Comparison of ENCODE assay signal across 13 cellular contexts in the genomic region with DNA sequence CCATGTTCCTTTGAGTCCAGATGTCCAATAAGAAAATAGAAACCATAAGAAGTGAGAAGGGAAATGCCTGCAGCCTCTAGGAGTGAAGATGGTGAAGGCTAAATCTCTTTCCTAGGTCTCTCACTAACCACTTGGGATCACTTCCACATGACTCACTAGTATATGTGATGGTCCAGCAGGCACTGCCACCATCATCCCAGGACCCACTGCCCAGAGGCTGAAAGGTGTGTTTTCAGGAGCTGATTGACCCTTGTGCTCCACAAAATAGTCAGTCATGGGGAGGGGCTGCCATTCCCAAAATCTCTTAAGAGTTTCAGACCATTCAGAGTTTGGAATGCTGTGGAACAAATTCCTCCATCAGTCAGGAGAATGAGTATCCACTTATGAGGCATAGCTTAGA. TPM values are rescaled to one million over a fixed set of nuclear protein-coding genes. Genes with fewer than 3 reads are reported as not detected.
DNase-seq lines count a peak whose midpoint lies in the region; ATAC-seq and TF ChIP-seq lines count a peak whose summit lies in the region.
"Had no signal": no experiment of that assay in that cellular context is flagged by ENCODE, and none has a peak within 500 bp of the region (broad histone marks: within the 10 kb centered on the region; RNA-seq: fewer than 3 reads in every experiment).

No MANE protein-coding gene starts in this region.

- CTCF ChIA-PET in CD4-positive, alpha-beta memory T cell (lab: Charles Lee; ENCODE audit: partially characterized antibody) = interaction anchor here (1.5 to 2.5 kb wide), 2 partner anchors 23 to 70 kb away, joined by 3 to 8 read pairs; a partner anchor contains a TSS
- CTCF ChIA-PET in PC-9 (lab: Charles Lee) = no interaction called here
- CTCF ChIA-PET in naive thymus-derived CD4-positive, alpha-beta T cell (lab: Charles Lee) = interaction anchor here (0.6 to 1.8 kb wide), 4 partner anchors 10 to 423 kb away, joined by 3 to 6 read pairs (median 3); no protein-coding TSS in a partner anchor

- H3F3A ChIP-seq in PC-9 (ENCODE audit: insufficient read depth, low read depth) (peaks cover 67% of the 10 kb centered on the region), GM23338 (replicated peaks; ENCODE audit: low read depth) (no peaks in the 10 kb centered on the region)

- intact Hi-C loops in CD4-positive, alpha-beta memory T cell (cut with micrococcal nuclease) = no loop called here
- intact Hi-C loops in PC-9 (cut with micrococcal nuclease; ENCODE audit: unreplicated experiment) = no loop called here
- intact Hi-C loops in naive thymus-derived CD4-positive, alpha-beta T cell (cut with micrococcal nuclease) = no loop called here

- H3K9me2 ChIP-seq in PC-9 (ENCODE audit: insufficient read depth) (no peaks in the 10 kb centered on the region), GM23338 (ENCODE audit: insufficient read depth) (no peaks in the 10 kb centered on the region)

- no peaks in the 10 kb centered on the region for H3K27me3 ChIP-seq in CD4-positive, alpha-beta memory T cell (ENCODE audit: insufficient read depth, low read length)
- H3K27me3 ChIP-seq in PC-9 (ENCODE audit: insufficient read depth, low read depth) = no peaks in the 10 kb centered on the region
- no peaks in the 10 kb centered on the region for H3K27me3 ChIP-seq in naive thymus-derived CD4-positive, alpha-beta T cell (ENCODE audit: control insufficient read depth in 2 of 2, insufficient read depth in 2 of 2, low read length in 2 of 2)
- no peaks in the 10 kb centered on the region for H3K27me3 ChIP-seq in GM23338 (ENCODE audit: insufficient read depth)

- H3K4me2 ChIP-seq in PC-9 = peak overlapping the region; percentile 72
- no peak overlapping the region for H3K4me2 ChIP-seq in GM23338

- in situ Hi-C loops in ACHN (cut with HindIII; ENCODE audit: low pct_ligation_motif_present, low pct_unique_long_range_greater_than_20kb, low sequenced_read_pairs) = no loop called here

- no peaks in the 10 kb centered on the region for H3K36me3 Mint-ChIP-seq in CD4-positive, alpha-beta memory T cell
- peaks cover 0 to 4% (median 0%) of the 10 kb centered on the region in 5 donors for H3K36me3 Mint-ChIP-seq in naive thymus-derived CD4-positive, alpha-beta T cell
- no peaks in the 10 kb centered on the region for H3K36me3 Mint-ChIP-seq in nephron progenitor cell (ENCODE audit: low read depth)
- H3K36me3 Mint-ChIP-seq in GM23338 (ENCODE audit: low read depth) = no peaks in the 10 kb centered on the region

- peak; percentile 30 for DNase-seq in ACHN
- DNase-seq in CD4-positive, alpha-beta memory T cell = no peak
- no peak for DNase-seq in PC-9
- no peak for DNase-seq in naive thymus-derived CD4-positive, alpha-beta T cell
- no peak for DNase-seq in activated gamma-delta T cell (lab: John Stamatoyannopoulos, UW)
- DNase-seq in nephron progenitor cell = no peak
- DNase-seq in GM23338 (ENCODE audit: low spot score) = no peak
- DNase-seq in foreskin fibroblast = no peak
- DNase-seq: 8988T had no signal

- H3K4me3 Mint-ChIP-seq in CD4-positive, alpha-beta memory T cell = peak overlapping the region in 1 of 8 donors; percentile 41
- H3K4me3 Mint-ChIP-seq in naive thymus-derived CD4-positive, alpha-beta T cell = no peak overlapping the region
- H3K4me3 Mint-ChIP-seq in nephron progenitor cell = no peak overlapping the region
- no peak overlapping the region for H3K4me3 Mint-ChIP-seq in GM23338

- H3K27ac Mint-ChIP-seq in CD4-positive, alpha-beta memory T cell = peak overlapping the region in 5 of 7 donors; percentile 41 to 83 (median 65)
- H3K27ac Mint-ChIP-seq in naive thymus-derived CD4-positive, alpha-beta T cell = peak overlapping the region in 6 of 9 donors; percentile 23 to 99 (median 70)
- no peak overlapping the region for H3K27ac Mint-ChIP-seq in nephron progenitor cell
- H3K27ac Mint-ChIP-seq in GM23338 = no peak overlapping the region

- H3K36me3 ChIP-seq in CD4-positive, alpha-beta memory T cell (ENCODE audit: insufficient read depth, low read length) = no peaks in the 10 kb centered on the region
- H3K36me3 ChIP-seq in PC-9 (ENCODE audit: low read depth) (no peaks in the 10 kb centered on the region), GM23338 (ENCODE audit: insufficient read depth) (no peaks in the 10 kb centered on the region)
- H3K36me3 ChIP-seq in naive thymus-derived CD4-positive, alpha-beta T cell (ENCODE audit: control insufficient read depth in 2 of 3, insufficient read depth in 3 of 3, low read length in 3 of 3) = no peaks in the 10 kb centered on the region
- H3K36me3 ChIP-seq: HAP-1 had no signal

- POLR2A ChIA-PET in CD4-positive, alpha-beta memory T cell (lab: Charles Lee; ENCODE audit: partially characterized antibody) = interaction anchor here (0.7 to 8.2 kb wide), 5 partner anchors 9 to 78 kb away, joined by 3 to 82 read pairs (median 7); no protein-coding TSS in a partner anchor
- POLR2A ChIA-PET in PC-9 (lab: Charles Lee; ENCODE audit: unreplicated experiment) = no interaction called here
- POLR2A ChIA-PET in naive thymus-derived CD4-positive, alpha-beta T cell (lab: Charles Lee) = interaction anchor here (0.8 to 2.0 kb wide), 6 partner anchors 12 to 384 kb away, joined by 3 to 8 read pairs (median 4); a partner anchor contains a TSS

- no peak overlapping the region for H3K27ac ChIP-seq in CD4-positive, alpha-beta memory T cell (ENCODE audit: low read depth, low read length)
- peak overlapping the region; percentile 91 for H3K27ac ChIP-seq in PC-9
- no peak overlapping the region for H3K27ac ChIP-seq in naive thymus-derived CD4-positive, alpha-beta T cell (ENCODE audit: low read depth, low read length)
- no peak overlapping the region for H3K27ac ChIP-seq in GM23338 (ENCODE audit: low read depth)
- H3K27ac ChIP-seq: C4-2B had no signal

- H3K79me2 ChIP-seq in PC-9 (ENCODE audit: low read depth) = peaks cover 95% of the 10 kb centered on the region
- no peaks in the 10 kb centered on the region for H3K79me2 ChIP-seq in GM23338 (replicated peaks; ENCODE audit: insufficient read depth)

- H3K27me3 Mint-ChIP-seq in CD4-positive, alpha-beta memory T cell = no peaks in the 10 kb centered on the region
- peaks cover 0 to 9% (median 0%) of the 10 kb centered on the region in 5 donors for H3K27me3 Mint-ChIP-seq in naive thymus-derived CD4-positive, alpha-beta T cell
- H3K27me3 Mint-ChIP-seq in nephron progenitor cell (ENCODE audit: low read depth, poor library complexity) (peaks cover 2% of the 10 kb centered on the region), GM23338 (ENCODE audit: insufficient read depth, low read depth, poor library complexity) (no peaks in the 10 kb centered on the region)

- H3K4me1 Mint-ChIP-seq in CD4-positive, alpha-beta memory T cell = peaks cover 37 to 81% (median 50%) of the 10 kb centered on the region in 4 donors
- peaks cover 23 to 88% (median 72%) of the 10 kb centered on the region in 7 donors for H3K4me1 Mint-ChIP-seq in naive thymus-derived CD4-positive, alpha-beta T cell
- H3K4me1 Mint-ChIP-seq in nephron progenitor cell = peaks cover 25% of the 10 kb centered on the region
- H3K4me1 Mint-ChIP-seq in GM23338 = peaks cover 13% of the 10 kb centered on the region

- no TSS peak for BruUV-seq in PC-9 (replicated peaks; lab: Mats Ljungman, UMichigan)

- no peaks in the 10 kb centered on the region for H3K9me3 ChIP-seq in CD4-positive, alpha-beta memory T cell (ENCODE audit: control insufficient read depth in 1 of 2, low read length in 2 of 2)
- no peaks in the 10 kb centered on the region for H3K9me3 ChIP-seq in PC-9 (ENCODE audit: insufficient read depth, low read depth)
- H3K9me3 ChIP-seq in naive thymus-derived CD4-positive, alpha-beta T cell (ENCODE audit: control insufficient read depth in 2 of 3, low read length in 3 of 3) = no peaks in the 10 kb centered on the region
- H3K9me3 ChIP-seq: HAP-1 had no signal

- H3K4me3 ChIP-seq in CD4-positive, alpha-beta memory T cell (ENCODE audit: low read length in 2 of 2) = no peak overlapping the region
- H3K4me3 ChIP-seq in PC-9 (no peak overlapping the region), GM23338 (no peak overlapping the region), foreskin fibroblast (ENCODE audit: low read depth in 1 of 2, low read length in 2 of 2) (no peak overlapping the region)
- H3K4me3 ChIP-seq in naive thymus-derived CD4-positive, alpha-beta T cell (ENCODE audit: low read length) = no peak overlapping the region
- H3K4me3 ChIP-seq: GM12878, HAP-1 had no signal

- H4K20me1 ChIP-seq in PC-9 (ENCODE audit: insufficient read depth) = no peaks in the 10 kb centered on the region
- H4K20me1 ChIP-seq in GM23338 (replicated peaks; ENCODE audit: insufficient read depth) = no peaks in the 10 kb centered on the region

- ATAC-seq in naive thymus-derived CD4-positive, alpha-beta T cell = no peak
- ATAC-seq in GM23338 = no peak
- ATAC-seq: GM12878, HepG2 had no signal

- H3K9me3 Mint-ChIP-seq in CD4-positive, alpha-beta memory T cell = no peaks in the 10 kb centered on the region
- no peaks in the 10 kb centered on the region for H3K9me3 Mint-ChIP-seq in naive thymus-derived CD4-positive, alpha-beta T cell
- H3K9me3 Mint-ChIP-seq in nephron progenitor cell (no peaks in the 10 kb centered on the region), GM23338 (no peaks in the 10 kb centered on the region)

- peaks cover 58% of the 10 kb centered on the region for H3K4me1 ChIP-seq in CD4-positive, alpha-beta memory T cell (ENCODE audit: insufficient read depth, low read length)
- H3K4me1 ChIP-seq in PC-9 (replicated peaks; ENCODE audit: insufficient read depth) (peaks cover 61% of the 10 kb centered on the region), GM23338 (ENCODE audit: insufficient read depth) (no peaks in the 10 kb centered on the region)
- peaks cover 26 to 44% of the 10 kb centered on the region in 2 donors for H3K4me1 ChIP-seq in naive thymus-derived CD4-positive, alpha-beta T cell (ENCODE audit: control insufficient read depth in 2 of 2, insufficient read depth in 2 of 2, low read length in 2 of 2)
- H3K4me1 ChIP-seq: HAP-1 had no signal

- no peak for TF ChIP-seq CTCF in PC-9 (conservative IDR thresholded peaks at IDR 0.05)
- TF ChIP-seq CTCF in nephron progenitor cell (IDR thresholded peaks at IDR 0.05) = no peak
- no peak for TF ChIP-seq CTCF in GM23338 (conservative IDR thresholded peaks at IDR 0.05; ENCODE audit: low read depth in 2 of 2)
- TF ChIP-seq CTCF in foreskin fibroblast (IDR thresholded peaks at IDR 0.05; ENCODE audit: low read depth, low read length) = no peak

- H2AFZ ChIP-seq in PC-9 (no peak overlapping the region), GM23338 (no peak overlapping the region)

TF ChIP-seq in GM23338, 12 proteins besides CTCF, POLR2A, EP300 and RAD21 (continues in another document):
- TF ChIP-seq ZNF331 (CRISPR knock-in tag; IDR thresholded peaks at IDR 0.05; ENCODE audit: low read depth) = no peak
- TF ChIP-seq CREB1 (CRISPR knock-in tag; IDR thresholded peaks at IDR 0.05; ENCODE audit: low read depth) = no peak

RNA-seq across cellular contexts. Expression of a gene that starts 22.9 kb away (rescaled TPM):
- total RNA-seq in CD4-positive, alpha-beta memory T cell = 10 to 100 TPM; 26.6 to 30.9 TPM
- polyA plus RNA-seq in CD4-positive, alpha-beta memory T cell = 10 to 100 TPM in 1 of 2 donors, 1 to 10 TPM in 1; 6.7 to 13.9 TPM
- total RNA-seq in PC-9 (2021) = 80.3 and 81.9 TPM in 2 replicates
- 10 to 100 TPM; 10.4 to 49.8 (median 43.2) TPM for total RNA-seq in naive thymus-derived CD4-positive, alpha-beta T cell
- polyA plus RNA-seq in naive thymus-derived CD4-positive, alpha-beta T cell = 10 to 100 TPM; 10.3 to 18.7 TPM
- total RNA-seq in GM23338 (2014; rRNA removed; shearing (Covaris generic)) = 12.0 and 17.2 TPM in 2 replicates
- 2.1 and 2.6 TPM in 2 replicates for polyA plus RNA-seq in GM23338 (2016; fragmentation: Nextera tagmentation; extraction: Ambion mirVana)

Comparison
In these comparisons a context has a peak if more than half of its experiments do, and no peak if none do; other contexts are left out.
1. H3K27ac Mint-ChIP-seq: peak in CD4-positive, alpha-beta memory T cell (5 of 7) and naive thymus-derived CD4-positive, alpha-beta T cell (6 of 9); none in nephron progenitor cell (single experiment) and GM23338 (single experiment).